In the genomic region with DNA sequence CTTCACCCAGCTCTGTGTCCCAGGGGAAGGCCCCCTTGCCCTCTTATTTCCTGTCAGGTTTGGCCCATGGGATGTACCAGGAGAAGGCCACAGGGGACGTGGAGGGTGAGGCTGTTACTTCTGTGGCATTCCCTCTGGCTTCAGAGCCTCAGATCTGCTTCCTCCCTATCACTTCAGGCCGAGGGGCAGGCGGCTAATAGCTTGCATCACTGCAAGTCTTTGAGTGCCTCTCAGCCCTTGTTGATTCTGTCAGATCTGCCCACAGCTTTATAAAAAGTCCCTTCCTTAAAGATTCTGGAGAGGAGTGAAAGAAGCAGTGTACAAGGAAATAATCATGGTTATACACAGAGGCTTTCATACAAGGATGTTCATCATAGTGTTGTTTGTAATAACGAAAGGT, we compare ENCODE assay signal across 20 cellular contexts.
"Had no signal": no experiment of that assay in that cellular context is flagged by ENCODE, and none has a peak within 500 bp of the region (broad histone marks: within the 10 kb centered on the region; RNA-seq: fewer than 3 reads in every experiment).

No MANE protein-coding gene starts in this region.

- ATAC-seq: left lobe of liver; naive thymus-derived CD8-positive, alpha-beta T cell; pancreas; right lobe of liver; stimulated activated naive B cell treated with anti-CD40 and anti-IgM and Interleukin-4, amounts not matched to agents 10 μg/mL and 1 μg/mL and 100 μg/mL, for 72 hours had no signal

- H3K4me3 ChIP-seq: dorsolateral prefrontal cortex, pancreas, right lobe of liver, testis, tibial nerve, upper lobe of left lung, uterus had no signal

- FAIRE-seq: keratinocyte, pancreas, small intestine had no signal

- H3K27me3 ChIP-seq: dorsolateral prefrontal cortex, pancreas, right lobe of liver, testis, tibial nerve, upper lobe of left lung, uterus had no signal

- H3K36me3 ChIP-seq: pancreas, right lobe of liver, tibial nerve, upper lobe of left lung, uterus had no signal

- DNase-seq: cerebellar nuclear complex; cortex of kidney; dorsolateral prefrontal cortex; effector CD4-positive, alpha-beta T cell; hypothalamus; immature natural killer cell; naive thymus-derived CD8-positive, alpha-beta T cell; occipital lobe; pancreas; right lobe of liver; small intestine; stimulated activated CD4-positive, alpha-beta T cell treated with anti-CD3 and anti-CD28 coated beads, Interleukin-15, amount 100 ng/mL, for 24 hours; stimulated activated CD4-positive, alpha-beta T cell treated with anti-CD3 and anti-CD28 coated beads, Interleukin-2, amount 100 ng/mL, for 48 hours; stimulated activated naive B cell treated with anti-CD40 and anti-IgM and Interleukin-4, amounts not matched to agents 10 μg/mL and 1 μg/mL and 100 μg/mL, for 72 hours; testis; uterus had no signal

- H3K9me3 ChIP-seq: pancreas, right lobe of liver, testis, tibial nerve, upper lobe of left lung, uterus had no signal

- H3K27ac ChIP-seq: pancreas, right lobe of liver, testis, tibial nerve, upper lobe of left lung, uterus had no signal

- H3K4me1 ChIP-seq: pancreas, right lobe of liver, testis, tibial nerve, upper lobe of left lung, uterus had no signal
